18 cellular contexts compared by ENCODE assay signal in genomic region chr1:169585184-169585583, GRCh38. TPM values are rescaled to one million over a fixed set of nuclear protein-coding genes. Genes with fewer than 3 reads are reported as not detected.
DNase-seq lines count a peak whose midpoint lies in the region; ATAC-seq, FAIRE-seq and TF ChIP-seq lines count a peak whose summit lies in the region.
"Had no signal": no experiment of that assay in that cellular context is flagged by ENCODE, and none has a peak within 500 bp of the region (broad histone marks: within the 10 kb centered on the region; RNA-seq: fewer than 3 reads in every experiment).

No MANE protein-coding gene starts in this region.

- no peak overlapping the region for H3K27ac Mint-ChIP-seq in MCF 10A (ENCODE audit: low read depth, unreplicated experiment)
- peak overlapping the region in 1 of 2 donors; percentile 88 for H3K27ac Mint-ChIP-seq in stimulated activated naive CD8-positive, alpha-beta T cell treated with anti-CD3 and anti-CD28 coated beads, Interleukin-15, amount 100 ng/mL, for 72 hours
- no peak overlapping the region for H3K27ac Mint-ChIP-seq in immature natural killer cell
- H3K27ac Mint-ChIP-seq: memory B cell; stimulated activated memory B cell treated with anti-CD40 and anti-IgM and Interleukin-4, amounts not matched to agents 10 μg/mL and 1 μg/mL and 100 μg/mL, for 72 hours had no signal

- no peak for ATAC-seq in GM12878
- no peak for ATAC-seq in stimulated activated naive CD8-positive, alpha-beta T cell treated with anti-CD3 and anti-CD28 coated beads, Interleukin-15, amount 100 ng/mL, for 72 hours
- ATAC-seq: gastrocnemius medialis; stimulated activated memory B cell treated with anti-CD40 and anti-IgM and Interleukin-4, amounts not matched to agents 10 μg/mL and 1 μg/mL and 100 μg/mL, for 72 hours had no signal

- TF ChIP-seq CTCF in MCF 10A (IDR thresholded peaks at IDR 0.05; ENCODE audit: unreplicated experiment) (no peak), breast epithelium (IDR thresholded peaks at IDR 0.05) (no peak), GM12878 (IDR thresholded peaks at IDR 0.05 in 2 of 3, conservative IDR thresholded peaks at IDR 0.05 in 1 of 3; ENCODE audit: control insufficient read depth in 2 of 3, extremely low read depth in 1 of 3, insufficient read depth in 1 of 3, low read depth in 3 of 3, low read length in 3 of 3) (no peak)

- H3K4me3 ChIP-seq in breast epithelium (no peak overlapping the region), GM12878 (no peak overlapping the region)
- H3K4me3 ChIP-seq: gastrocnemius medialis, upper lobe of right lung had no signal

- in situ Hi-C loops in GM12878 (cut with MboI), result no loop called here

- TF ChIP-seq EP300 in GM12878 (IDR thresholded peaks at IDR 0.05; ENCODE audit: borderline replicate concordance in 1 of 2, control insufficient read depth in 1 of 2, low read depth in 2 of 2, low read length in 2 of 2), result no peak

- H3K4me2 ChIP-seq in GM12878 (ENCODE audit: control insufficient read depth, insufficient read depth), result no peak overlapping the region

- H3K4me1 Mint-ChIP-seq in MCF 10A (ENCODE audit: insufficient read depth, unreplicated experiment), result no peaks in the 10 kb centered on the region
- peaks cover 54% of the 10 kb centered on the region for H3K4me1 Mint-ChIP-seq in stimulated activated naive CD8-positive, alpha-beta T cell treated with anti-CD3 and anti-CD28 coated beads, Interleukin-15, amount 100 ng/mL, for 72 hours
- H3K4me1 Mint-ChIP-seq in immature natural killer cell, result peaks cover 6 to 10% of the 10 kb centered on the region in 2 donors

- no peaks in the 10 kb centered on the region for H3K36me3 Mint-ChIP-seq in MCF 10A (ENCODE audit: insufficient read depth, unreplicated experiment)
- H3K36me3 Mint-ChIP-seq in immature natural killer cell, result no peaks in the 10 kb centered on the region
- H3K36me3 Mint-ChIP-seq: memory B cell; stimulated activated memory B cell treated with anti-CD40 and anti-IgM and Interleukin-4, amounts not matched to agents 10 μg/mL and 1 μg/mL and 100 μg/mL, for 72 hours had no signal

- TF ChIP-seq RAD21 in GM12878 (IDR thresholded peaks at IDR 0.05; ENCODE audit: insufficient read depth, low read depth, low read length), result no peak

- H3K4me3 Mint-ChIP-seq in MCF 10A (ENCODE audit: unreplicated experiment) (no peak overlapping the region), immature natural killer cell (no peak overlapping the region)
- peak overlapping the region; percentile 97 to 98 for H3K4me3 Mint-ChIP-seq in stimulated activated naive CD8-positive, alpha-beta T cell treated with anti-CD3 and anti-CD28 coated beads, Interleukin-15, amount 100 ng/mL, for 72 hours
- H3K4me3 Mint-ChIP-seq: memory B cell; stimulated activated memory B cell treated with anti-CD40 and anti-IgM and Interleukin-4, amounts not matched to agents 10 μg/mL and 1 μg/mL and 100 μg/mL, for 72 hours had no signal

- H3K4me1 ChIP-seq in breast epithelium, result peaks cover 0 to 5% of the 10 kb centered on the region in 2 donors
- peaks cover 5% of the 10 kb centered on the region; the same call in 1 of the 2 replicates for H3K4me1 ChIP-seq in GM12878 (ENCODE audit: control insufficient read depth, insufficient read depth, low read length)
- H3K4me1 ChIP-seq: gastrocnemius medialis had no signal

- RAD21 ChIA-PET in GM12878 (lab: Charles Lee; ENCODE audit: unreplicated experiment), result interaction anchor here (1.0 to 2.4 kb wide), 3 partner anchors 124 to 127 kb away, joined by 5 to 26 read pairs (median 24); no protein-coding TSS in a partner anchor

- no peak for FAIRE-seq in GM12878 (lab: Jason Lieb, UNC)
- FAIRE-seq: endothelial cell of umbilical vein had no signal

- SMC1A ChIA-PET in GM12878 (lab: Charles Lee; ENCODE audit: uncharacterized antibody, unreplicated experiment), result interaction anchor here (1.1 to 2.7 kb wide), 4 partner anchors 17 to 127 kb away, joined by 3 to 25 read pairs (median 16); no protein-coding TSS in a partner anchor

- H3K79me2 ChIP-seq in GM12878 (ENCODE audit: control insufficient read depth, insufficient read depth, low read length), result no peaks in the 10 kb centered on the region

- intact Hi-C loops in MCF 10A (cut with micrococcal nuclease) (no loop called here), breast epithelium (cut with DNase I; ENCODE audit: low total_unique reads) (no loop called here), GM12878 (cut with micrococcal nuclease; ENCODE audit: unreplicated experiment) (loop anchor here (5.0 kb wide), 1 partner anchor 33 kb away; no protein-coding TSS in a partner anchor)

- CTCF ChIA-PET in MCF 10A (lab: Yijun Ruan, JAX) (interaction anchor here (0.5 to 2.8 kb wide), 7 partner anchors 11 to 1944 kb away, joined by 3 to 32 read pairs (median 17); no protein-coding TSS in a partner anchor), GM12878 (lab: Yijun Ruan, JAX) (interaction anchor here (2.1 to 5.6 kb wide), 2 partner anchors 127 to 224 kb away, joined by 21 to 78 read pairs; no protein-coding TSS in a partner anchor)

- H3K36me3 ChIP-seq in breast epithelium (no peaks in the 10 kb centered on the region), GM12878 (ENCODE audit: control insufficient read depth in 2 of 2, insufficient read depth in 2 of 2, low read length in 1 of 2) (no peaks in the 10 kb centered on the region)
- H3K36me3 ChIP-seq: gastrocnemius medialis, upper lobe of right lung had no signal

- H3K27me3 Mint-ChIP-seq in MCF 10A (ENCODE audit: insufficient read depth, unreplicated experiment) (no peaks in the 10 kb centered on the region), immature natural killer cell (ENCODE audit: low read depth in 3 of 3) (peaks cover 2 to 5% (median 3%) of the 10 kb centered on the region in 3 donors)
- no peaks in the 10 kb centered on the region for H3K27me3 Mint-ChIP-seq in stimulated activated naive CD8-positive, alpha-beta T cell treated with anti-CD3 and anti-CD28 coated beads, Interleukin-15, amount 100 ng/mL, for 72 hours

- no TSS peak for BruUV-seq in MCF 10A (replicated peaks; lab: Mats Ljungman, UMichigan)
- no TSS peak for BruUV-seq in GM12878 (replicated peaks; lab: Mats Ljungman, UMichigan)

- TF ChIP-seq POLR2A in breast epithelium (IDR thresholded peaks at IDR 0.05) (no peak), GM12878 (IDR thresholded peaks at IDR 0.05; ENCODE audit: low read depth, low read length) (no peak)

- no peak overlapping the region for H3K27ac ChIP-seq in breast epithelium
- H3K27ac ChIP-seq in GM12878 (ENCODE audit: control insufficient read depth, insufficient read depth), result no peak overlapping the region
- no peak overlapping the region for H3K27ac ChIP-seq in caudate nucleus (ENCODE audit: low read depth, low read length)
- H3K27ac ChIP-seq: gastrocnemius medialis, upper lobe of right lung had no signal

- H3K9ac ChIP-seq in GM12878 (ENCODE audit: control insufficient read depth, insufficient read depth, low read length), result no peak overlapping the region

- H3K27me3 ChIP-seq in breast epithelium, result peaks cover 0 to 4% of the 10 kb centered on the region in 2 donors
- no peaks in the 10 kb centered on the region; a peak in 1 of 4 replicates for H3K27me3 ChIP-seq in GM12878 (replicated peaks in 1 of 2; ENCODE audit: control insufficient read depth in 2 of 2, insufficient read depth in 2 of 2, low read length in 1 of 2)
- H3K27me3 ChIP-seq: gastrocnemius medialis, upper lobe of right lung had no signal

- DNase-seq in MCF 10A (ENCODE audit: unreplicated experiment) (peak; percentile 38), breast epithelium (ENCODE audit: low spot score in 2 of 2) (no peak), SKM-1 (lab: John Stamatoyannopoulos, UW; ENCODE audit: unreplicated experiment) (peak; percentile 85), GM12878 (ENCODE audit: low read depth, low spot score) (no peak), immature natural killer cell (no peak), NK-92 (lab: John Stamatoyannopoulos, UW; ENCODE audit: unreplicated experiment) (no peak), caudate nucleus (lab: John Stamatoyannopoulos, UW) (no peak)
- no peak for DNase-seq in stimulated activated naive CD8-positive, alpha-beta T cell treated with anti-CD3 and anti-CD28 coated beads, Interleukin-15, amount 100 ng/mL, for 72 hours
- DNase-seq: cerebellar nuclear complex, DMS153, gastrocnemius medialis, NCI-H1930, NCI-H524 treated with DMSO at 0.1 percent for 48 hours, upper lobe of right lung had no signal

- POLR2A ChIA-PET in MCF 10A (lab: Yijun Ruan, JAX), result interaction anchor here (1.1 to 1.8 kb wide), 3 partner anchors 11 to 210 kb away, joined by 3 to 5 read pairs (median 4); partner anchors contain the start of gene SLC19A2
- POLR2A ChIA-PET in GM12878 (lab: Charles Lee), result no interaction called here

- H2AFZ ChIP-seq in GM12878 (ENCODE audit: control insufficient read depth, low read depth, low read length), result peak overlapping the region; percentile 20; the same call in 1 of the 2 replicates

- H4K20me1 ChIP-seq in GM12878 (ENCODE audit: control insufficient read depth, insufficient read depth), result no peaks in the 10 kb centered on the region

- H3K9me3 ChIP-seq in breast epithelium, result no peaks in the 10 kb centered on the region
- H3K9me3 ChIP-seq in GM12878 (replicated peaks; ENCODE audit: control insufficient read depth, insufficient read depth, low read length), result no peaks in the 10 kb centered on the region
- H3K9me3 ChIP-seq: gastrocnemius medialis, upper lobe of right lung had no signal

- no peaks in the 10 kb centered on the region for H3K9me3 Mint-ChIP-seq in MCF 10A (ENCODE audit: unreplicated experiment)
- no peaks in the 10 kb centered on the region for H3K9me3 Mint-ChIP-seq in stimulated activated naive CD8-positive, alpha-beta T cell treated with anti-CD3 and anti-CD28 coated beads, Interleukin-15, amount 100 ng/mL, for 72 hours
- H3K9me3 Mint-ChIP-seq in immature natural killer cell, result no peaks in the 10 kb centered on the region
- H3K9me3 Mint-ChIP-seq: memory B cell; stimulated activated memory B cell treated with anti-CD40 and anti-IgM and Interleukin-4, amounts not matched to agents 10 μg/mL and 1 μg/mL and 100 μg/mL, for 72 hours had no signal

RNA-seq across cellular contexts. Expression of gene F5, which starts 1.1 kb away (rescaled TPM):
- total RNA-seq in MCF 10A (2022) (0.09 TPM in 1 of 2 replicates, not detected in the other), breast epithelium (1 to 10 TPM in 2 of 3 donors, under 1 TPM in 1; 0.44 to 7.4 (median 1.3) TPM), GM12878 (2014; rRNA removed) (under 0.01 and 0.22 TPM in 2 replicates), GM12878 (2014; rRNA removed; fragmentation: Illumina TruSeq; extraction: Trizol) (0.09 and 0.18 TPM in 2 replicates), GM12878 (2021) (0.29 and 0.72 TPM in 2 replicates)
- not detected in 2 replicates for total RNA-seq in GM12878 (2013; cell fraction: nucleolus; rRNA removed)
- polyA plus RNA-seq in GM12878 (2011; ENCODE audit: low read depth), result not detected
- polyA plus RNA-seq in GM12878 (2011; rRNA removed) (3.8 and 4.9 TPM in 2 replicates), GM12878 (2014; fragmentation: Illumina TruSeq; extraction: Trizol) (0.40 and 0.54 TPM in 2 replicates), GM12878 (2014; fragmentation: Nextera tagmentation; extraction: Ambion mirVana) (under 1 TPM; 0.29 to 0.46 TPM), GM12878 (2014; rRNA removed) (0.09 and 0.47 TPM in 2 replicates), GM12878 (2016; fragmentation: Nextera tagmentation; extraction: Ambion mirVana) (under 1 TPM; 0.13 to 0.35 TPM), immature natural killer cell (1 to 10 TPM in 1 of 3 donors, under 1 TPM in 2; 0.08 to 1.3 (median 0.09) TPM)
- polyA plus RNA-seq in GM12878 (2011; cell fraction: cytosol; rRNA removed), result 2.1 and 3.1 TPM in 2 replicates
- polyA plus RNA-seq in GM12878 (2011; cell fraction: nucleus; rRNA removed), result 5.9 and 8.1 TPM in 2 replicates
- polyA plus RNA-seq in GM12878 (2012), result 0.12 and 0.15 TPM in 2 replicates
- polyA minus RNA-seq in GM12878 (2011; rRNA and poly(A)+ RNA removed), result 3.3 and 4.9 TPM in 2 replicates
- polyA minus RNA-seq in GM12878 (2011; cell fraction: cytosol; rRNA and poly(A)+ RNA removed), result 1.9 and 3.3 TPM in 2 replicates
- polyA minus RNA-seq in GM12878 (2011; cell fraction: nucleus; rRNA and poly(A)+ RNA removed), result 4.5 and 4.7 TPM in 2 replicates
- total RNA-seq: endothelial cell of umbilical vein, RPMI7951 had no signal
- polyA plus RNA-seq: endothelial cell of umbilical vein had no signal

RNA-seq across cellular contexts. Expression of gene SELP, which starts 44.7 kb away (rescaled TPM):
- total RNA-seq in MCF 10A (2022) (not detected in 2 replicates), breast epithelium (10 to 100 TPM in 2 of 3 donors, 1 to 10 TPM in 1; 5.4 to 13.1 (median 10.1) TPM), GM12878 (2014; rRNA removed) (not detected in 2 replicates), GM12878 (2014; rRNA removed; fragmentation: Illumina TruSeq; extraction: Trizol) (0.04 TPM in 1 of 2 replicates, not detected in the other), GM12878 (2021) (not detected in 2 replicates)
- total RNA-seq in GM12878 (2013; cell fraction: nucleolus; rRNA removed), result not detected in 2 replicates
- polyA plus RNA-seq in GM12878 (2011; ENCODE audit: low read depth), result not detected
- polyA plus RNA-seq in GM12878 (2011; rRNA removed) (0.23 and 0.40 TPM in 2 replicates), GM12878 (2014; fragmentation: Illumina TruSeq; extraction: Trizol) (0.06 TPM in 1 of 2 replicates, not detected in the other), GM12878 (2014; fragmentation: Nextera tagmentation; extraction: Ambion mirVana) (not detected), GM12878 (2014; rRNA removed) (not detected in 2 replicates), GM12878 (2016; fragmentation: Nextera tagmentation; extraction: Ambion mirVana) (not detected), immature natural killer cell (1 to 10 TPM in 1 of 3 donors, under 1 TPM in 1, not detected in 1; 0.66 to 1.4 TPM)
- 0.10 and 0.19 TPM in 2 replicates for polyA plus RNA-seq in GM12878 (2011; cell fraction: cytosol; rRNA removed)
- polyA plus RNA-seq in GM12878 (2011; cell fraction: nucleus; rRNA removed), result 0.31 and 0.84 TPM in 2 replicates
- not detected in 2 replicates for polyA plus RNA-seq in GM12878 (2012)
- 0.36 TPM in 1 of 2 replicates, not detected in the other for polyA minus RNA-seq in GM12878 (2011; rRNA and poly(A)+ RNA removed)
- not detected in 2 replicates for polyA minus RNA-seq in GM12878 (2011; cell fraction: cytosol; rRNA and poly(A)+ RNA removed)
- polyA minus RNA-seq in GM12878 (2011; cell fraction: nucleus; rRNA and poly(A)+ RNA removed), result 0.29 and 0.48 TPM in 2 replicates
- total RNA-seq: RPMI7951 had no signal

Comparison
In these comparisons a context has a peak if more than half of its experiments do, and no peak if none do; other contexts are left out.
1. DNase-seq: peak in MCF 10A (single experiment) and SKM-1 (single experiment); none in breast epithelium (0 of 2), GM12878 (single experiment), stimulated activated naive CD8-positive, alpha-beta T cell treated with anti-CD3 and anti-CD28 coated beads, Interleukin-15, amount 100 ng/mL, for 72 hours (0 of 2), immature natural killer cell (0 of 3), NK-92 (single experiment) and caudate nucleus (0 of 61).
2. H3K4me3 Mint-ChIP-seq: peak in stimulated activated naive CD8-positive, alpha-beta T cell treated with anti-CD3 and anti-CD28 coated beads, Interleukin-15, amount 100 ng/mL, for 72 hours (2 of 2); none in MCF 10A (single experiment) and immature natural killer cell (0 of 5).